ENCODE assay signal across 1 cellular context in genomic region chr17:35141681-35142466, GRCh38.
TF ChIP-seq lines count a peak whose summit lies in the region.

TSS of gene NLE1 (minus strand) at chr17:35142303. CDS start at chr17:35142275, 28 bp downstream.

TF ChIP-seq in HEK293, 187 proteins besides CTCF, POLR2A, EP300 and RAD21 (continued from another document and continues in another):
- TF ChIP-seq TSHZ1 (tag by site-specific recombination; IDR thresholded peaks at IDR 0.05; ENCODE audit: borderline replicate concordance) (no peak), ZNF561 (tag by site-specific recombination; IDR thresholded peaks at IDR 0.05; ENCODE audit: borderline replicate concordance) (peak; percentile 49; the same call in 1 of the 2 replicates), ZNF239 (tag by site-specific recombination; IDR thresholded peaks at IDR 0.05) (no peak), ZBTB17 (tag by site-specific recombination; IDR thresholded peaks at IDR 0.05) (peak; percentile 70), ZNF449 (tag by site-specific recombination; IDR thresholded peaks at IDR 0.05) (peak; percentile 77), PBX3 (CRISPR knock-in tag; IDR thresholded peaks at IDR 0.05) (peak; percentile 95), KLF10 (tag by site-specific recombination; IDR thresholded peaks at IDR 0.05) (peak; percentile 80), MZF1 (tag by site-specific recombination; IDR thresholded peaks at IDR 0.05; ENCODE audit: borderline replicate concordance) (no peak; the same call in 1 of the 2 replicates), HOXD13 (CRISPR knock-in tag; IDR thresholded peaks at IDR 0.05; ENCODE audit: borderline replicate concordance) (0 out of 2 replicates have a peak, but pooled peaks have one; percentile 28), ZSCAN5A (tag by site-specific recombination; IDR thresholded peaks at IDR 0.05) (peak; percentile 79), ZBTB10 (tag by site-specific recombination; IDR thresholded peaks at IDR 0.05) (peak; percentile 91), ZNF76 (tag by site-specific recombination; IDR thresholded peaks at IDR 0.05; ENCODE audit: borderline replicate concordance, low read depth) (peak; percentile 72; the same call in 1 of the 2 replicates), ZNF704 (tag by site-specific recombination; IDR thresholded peaks at IDR 0.05) (no peak), ZNF624 (tag by site-specific recombination; IDR thresholded peaks at IDR 0.05) (no peak), ZFP3 (tag by site-specific recombination; IDR thresholded peaks at IDR 0.05; ENCODE audit: low read depth) (no peak), ZNF146 (tag by site-specific recombination; IDR thresholded peaks at IDR 0.05) (peak; percentile 35; the same call in 1 of the 2 replicates), PRDM2 (tag by site-specific recombination; IDR thresholded peaks at IDR 0.05; ENCODE audit: borderline replicate concordance) (no peak), REST (tag by site-specific recombination; IDR thresholded peaks at IDR 0.05) (0 out of 2 replicates have a peak, but pooled peaks have one; percentile 28), ZBTB6 (tag by site-specific recombination; IDR thresholded peaks at IDR 0.05) (no peak), ZNF157 (tag by site-specific recombination; IDR thresholded peaks at IDR 0.05) (no peak), ZNF24 (tag by site-specific recombination; IDR thresholded peaks at IDR 0.05) (peak; percentile 77; the same call in 1 of the 2 replicates), ZIC2 (tag by site-specific recombination; IDR thresholded peaks at IDR 0.05) (peak; percentile 74), GLI4 (tag by site-specific recombination; IDR thresholded peaks at IDR 0.05) (no peak), RBAK (tag by site-specific recombination; IDR thresholded peaks at IDR 0.05) (no peak), ZFHX2 (tag by site-specific recombination; conservative IDR thresholded peaks at IDR 0.05) (peak; percentile 92), ZNF274 (IDR thresholded peaks at IDR 0.05; ENCODE audit: low read length) (no peak), ZNF274 (tag by site-specific recombination; IDR thresholded peaks at IDR 0.05; ENCODE audit: borderline replicate concordance) (no peak), SETDB1 (IDR thresholded peaks at IDR 0.05; ENCODE audit: insufficient read length, low read length) (no peak)
